Comparison of ENCODE assay signal across 1 cellular context in the genomic region with DNA sequence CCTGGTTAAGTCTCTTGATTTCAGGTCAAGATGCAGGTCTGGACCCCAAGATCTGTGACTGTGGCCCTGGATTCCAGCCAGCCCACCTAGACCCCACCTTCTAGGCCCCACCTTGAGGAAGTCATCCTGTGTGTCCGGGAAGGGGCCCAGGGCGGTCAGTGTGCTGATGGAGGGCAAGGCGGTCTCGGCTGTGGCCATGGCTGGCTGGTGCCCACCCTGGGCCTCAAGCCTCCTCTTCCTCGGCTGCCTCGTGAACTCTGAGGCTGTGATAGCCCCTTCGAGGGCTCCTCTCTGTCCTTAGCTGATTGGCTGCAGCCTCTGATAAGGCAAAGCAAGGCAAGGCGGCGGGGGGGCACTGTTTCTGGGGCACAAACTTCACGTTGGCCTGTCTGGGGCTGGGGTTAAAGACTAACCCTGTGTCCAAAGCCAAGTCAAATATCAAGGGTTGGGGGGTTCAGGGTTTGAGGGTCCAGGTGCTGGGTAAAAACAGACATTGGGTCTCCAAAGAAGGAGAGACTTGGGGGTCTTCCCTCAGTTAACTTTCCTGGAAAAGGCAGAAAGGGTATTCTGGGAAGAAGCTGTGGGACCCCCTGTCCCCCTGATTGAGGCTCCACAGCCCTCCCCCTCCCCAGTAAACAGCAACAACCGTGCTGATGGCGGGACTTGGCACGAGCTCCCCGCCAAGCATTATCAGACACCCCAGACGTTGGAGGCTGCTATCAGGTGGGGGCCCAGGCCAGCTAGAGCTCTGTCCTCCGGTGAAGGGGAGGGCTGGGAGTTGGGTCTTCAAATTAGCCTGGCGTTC.
TF ChIP-seq lines count a peak whose summit lies in the region.

A gene (minus strand): TSS at position 259 of the 805 bp plus-strand sequence. CDS start 61 bp downstream, at position 198.

TF ChIP-seq in WTC11, 78 proteins besides CTCF, POLR2A, EP300 and RAD21 (continued from another document):
- TF ChIP-seq, protein P1, sequence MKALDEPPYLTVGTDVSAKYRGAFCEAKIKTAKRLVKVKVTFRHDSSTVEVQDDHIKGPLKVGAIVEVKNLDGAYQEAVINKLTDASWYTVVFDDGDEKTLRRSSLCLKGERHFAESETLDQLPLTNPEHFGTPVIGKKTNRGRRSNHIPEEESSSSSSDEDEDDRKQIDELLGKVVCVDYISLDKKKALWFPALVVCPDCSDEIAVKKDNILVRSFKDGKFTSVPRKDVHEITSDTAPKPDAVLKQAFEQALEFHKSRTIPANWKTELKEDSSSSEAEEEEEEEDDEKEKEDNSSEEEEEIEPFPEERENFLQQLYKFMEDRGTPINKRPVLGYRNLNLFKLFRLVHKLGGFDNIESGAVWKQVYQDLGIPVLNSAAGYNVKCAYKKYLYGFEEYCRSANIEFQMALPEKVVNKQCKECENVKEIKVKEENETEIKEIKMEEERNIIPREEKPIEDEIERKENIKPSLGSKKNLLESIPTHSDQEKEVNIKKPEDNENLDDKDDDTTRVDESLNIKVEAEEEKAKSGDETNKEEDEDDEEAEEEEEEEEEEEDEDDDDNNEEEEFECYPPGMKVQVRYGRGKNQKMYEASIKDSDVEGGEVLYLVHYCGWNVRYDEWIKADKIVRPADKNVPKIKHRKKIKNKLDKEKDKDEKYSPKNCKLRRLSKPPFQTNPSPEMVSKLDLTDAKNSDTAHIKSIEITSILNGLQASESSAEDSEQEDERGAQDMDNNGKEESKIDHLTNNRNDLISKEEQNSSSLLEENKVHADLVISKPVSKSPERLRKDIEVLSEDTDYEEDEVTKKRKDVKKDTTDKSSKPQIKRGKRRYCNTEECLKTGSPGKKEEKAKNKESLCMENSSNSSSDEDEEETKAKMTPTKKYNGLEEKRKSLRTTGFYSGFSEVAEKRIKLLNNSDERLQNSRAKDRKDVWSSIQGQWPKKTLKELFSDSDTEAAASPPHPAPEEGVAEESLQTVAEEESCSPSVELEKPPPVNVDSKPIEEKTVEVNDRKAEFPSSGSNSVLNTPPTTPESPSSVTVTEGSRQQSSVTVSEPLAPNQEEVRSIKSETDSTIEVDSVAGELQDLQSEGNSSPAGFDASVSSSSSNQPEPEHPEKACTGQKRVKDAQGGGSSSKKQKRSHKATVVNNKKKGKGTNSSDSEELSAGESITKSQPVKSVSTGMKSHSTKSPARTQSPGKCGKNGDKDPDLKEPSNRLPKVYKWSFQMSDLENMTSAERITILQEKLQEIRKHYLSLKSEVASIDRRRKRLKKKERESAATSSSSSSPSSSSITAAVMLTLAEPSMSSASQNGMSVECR (CRISPR knock-in tag; IDR thresholded peaks at IDR 0.05; ENCODE audit: borderline replicate concordance), result no peak
- TF ChIP-seq ZNF121 (CRISPR knock-in tag; IDR thresholded peaks at IDR 0.05), result no peak
- no peak for TF ChIP-seq TP53 (CRISPR knock-in tag; IDR thresholded peaks at IDR 0.05)
- TF ChIP-seq, protein P2, sequence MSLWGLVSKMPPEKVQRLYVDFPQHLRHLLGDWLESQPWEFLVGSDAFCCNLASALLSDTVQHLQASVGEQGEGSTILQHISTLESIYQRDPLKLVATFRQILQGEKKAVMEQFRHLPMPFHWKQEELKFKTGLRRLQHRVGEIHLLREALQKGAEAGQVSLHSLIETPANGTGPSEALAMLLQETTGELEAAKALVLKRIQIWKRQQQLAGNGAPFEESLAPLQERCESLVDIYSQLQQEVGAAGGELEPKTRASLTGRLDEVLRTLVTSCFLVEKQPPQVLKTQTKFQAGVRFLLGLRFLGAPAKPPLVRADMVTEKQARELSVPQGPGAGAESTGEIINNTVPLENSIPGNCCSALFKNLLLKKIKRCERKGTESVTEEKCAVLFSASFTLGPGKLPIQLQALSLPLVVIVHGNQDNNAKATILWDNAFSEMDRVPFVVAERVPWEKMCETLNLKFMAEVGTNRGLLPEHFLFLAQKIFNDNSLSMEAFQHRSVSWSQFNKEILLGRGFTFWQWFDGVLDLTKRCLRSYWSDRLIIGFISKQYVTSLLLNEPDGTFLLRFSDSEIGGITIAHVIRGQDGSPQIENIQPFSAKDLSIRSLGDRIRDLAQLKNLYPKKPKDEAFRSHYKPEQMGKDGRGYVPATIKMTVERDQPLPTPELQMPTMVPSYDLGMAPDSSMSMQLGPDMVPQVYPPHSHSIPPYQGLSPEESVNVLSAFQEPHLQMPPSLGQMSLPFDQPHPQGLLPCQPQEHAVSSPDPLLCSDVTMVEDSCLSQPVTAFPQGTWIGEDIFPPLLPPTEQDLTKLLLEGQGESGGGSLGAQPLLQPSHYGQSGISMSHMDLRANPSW (CRISPR knock-in tag; conservative IDR thresholded peaks at IDR 0.05; ENCODE audit: low read depth), result no peak
- no peak for TF ChIP-seq FOXK1 (CRISPR knock-in tag; IDR thresholded peaks at IDR 0.05)
